Comparison of ENCODE assay signal across 35 cellular contexts in genomic region chr1:58045094-58045493, GRCh38.
"Had no signal": no experiment of that assay in that cellular context is flagged by ENCODE, and none has a peak within 500 bp of the region (broad histone marks: within the 10 kb centered on the region; RNA-seq: fewer than 3 reads in every experiment).

No MANE protein-coding gene starts in this region.

- H3K9me3 Mint-ChIP-seq: activated CD4-positive, alpha-beta memory T cell treated with anti-CD3 and anti-CD28 coated beads for 36 hours; activated CD4-positive, alpha-beta T cell treated with anti-CD3 and anti-CD28 coated beads, Interleukin-2, amount 10 ng/mL, durations not matched to agents 24 days and 14 days; activated naive CD4-positive, alpha-beta T cell treated with anti-CD3 and anti-CD28 coated beads for 36 hours; activated naive CD4-positive, alpha-beta T cell treated with anti-CD3 and anti-CD28 coated beads, Interleukin-2, amount 50 U/mL, for 24 hours; activated naive CD8-positive, alpha-beta T cell treated with anti-CD3 and anti-CD28 coated beads for 36 hours; activated naive CD8-positive, alpha-beta T cell treated with anti-CD3 and anti-CD28 coated beads, Interleukin-2, amount 50 U/mL, for 24 hours; activated T-helper 1 cell treated with anti-CD3 and anti-CD28 coated beads, Interleukin-12 subunit alpha, Interleukin-12 subunit beta, Interleukin-2, Interleukin-4 antibody, amounts not matched to agents 30 ng/mL and 10 ng/mL and 1 ng/mL, durations not matched to agents 14 hours and 24 hours and 36 hours; activated T-helper 2 cell treated with anti-CD3 and anti-CD28 coated beads, Interferon-gamma antibody, Interleukin-2, Interleukin-4, amounts not matched to agents 10 μg/mL and 5 μg/mL and 100 μg/mL, durations not matched to agents 14 hours and 24 hours and 36 hours; effector memory CD8-positive, alpha-beta T cell; T-helper 2 cell treated with Interferon-gamma antibody and Interleukin-4, amounts not matched to agents 5 μg/mL and 100 μg/mL, for 36 hours had no signal

- H3K36me3 ChIP-seq: adrenal gland, esophagus squamous epithelium, gastroesophageal sphincter, WERI-Rb-1 had no signal

- H3K9me3 ChIP-seq: adrenal gland, body of pancreas, esophagus squamous epithelium, gastroesophageal sphincter had no signal

- H3K4me3 Mint-ChIP-seq: activated CD4-positive, alpha-beta memory T cell treated with anti-CD3 and anti-CD28 coated beads for 36 hours; activated CD4-positive, alpha-beta T cell treated with anti-CD3 and anti-CD28 coated beads for 36 hours; activated CD4-positive, alpha-beta T cell treated with anti-CD3 and anti-CD28 coated beads, Interleukin-2, amount 10 ng/mL, durations not matched to agents 24 days and 14 days; activated CD8-positive, alpha-beta memory T cell treated with anti-CD3 and anti-CD28 coated beads, Interleukin-2, amount 10 ng/mL, durations not matched to agents 7 days and 5 days; activated CD8-positive, alpha-beta T cell treated with anti-CD3 and anti-CD28 coated beads, Interleukin-2, amount 10 ng/mL, durations not matched to agents 7 days and 5 days; activated naive CD4-positive, alpha-beta T cell treated with anti-CD3 and anti-CD28 coated beads for 36 hours; activated naive CD4-positive, alpha-beta T cell treated with anti-CD3 and anti-CD28 coated beads, Interleukin-2, amount 50 U/mL, for 24 hours; activated naive CD8-positive, alpha-beta T cell treated with anti-CD3 and anti-CD28 coated beads for 36 hours; activated naive CD8-positive, alpha-beta T cell treated with anti-CD3 and anti-CD28 coated beads, Interleukin-2, amount 50 U/mL, for 24 hours; activated T-helper 1 cell treated with anti-CD3 and anti-CD28 coated beads, Interleukin-12 subunit alpha, Interleukin-12 subunit beta, Interleukin-2, Interleukin-4 antibody, amounts not matched to agents 30 ng/mL and 10 ng/mL and 1 ng/mL, durations not matched to agents 14 hours and 24 hours and 36 hours; effector memory CD8-positive, alpha-beta T cell; T-helper 17 cell; T-helper 2 cell treated with Interferon-gamma antibody and Interleukin-4, amounts not matched to agents 5 μg/mL and 100 μg/mL, for 36 hours had no signal

- H3K4me3 ChIP-seq: adrenal gland, body of pancreas, esophagus squamous epithelium, gastroesophageal sphincter had no signal

- H3K4me1 Mint-ChIP-seq: activated CD4-positive, alpha-beta T cell treated with anti-CD3 and anti-CD28 coated beads for 36 hours; activated CD4-positive, alpha-beta T cell treated with anti-CD3 and anti-CD28 coated beads, Interleukin-2, amount 10 ng/mL, durations not matched to agents 24 days and 14 days; activated CD8-positive, alpha-beta memory T cell treated with anti-CD3 and anti-CD28 coated beads, Interleukin-2, amount 10 ng/mL, durations not matched to agents 7 days and 5 days; activated naive CD4-positive, alpha-beta T cell treated with anti-CD3 and anti-CD28 coated beads, Interleukin-2, amount 50 U/mL, for 24 hours; activated naive CD8-positive, alpha-beta T cell treated with anti-CD3 and anti-CD28 coated beads for 36 hours; activated naive CD8-positive, alpha-beta T cell treated with anti-CD3 and anti-CD28 coated beads, Interleukin-2, amount 50 U/mL, for 24 hours; T-helper 17 cell had no signal

- H3K36me3 Mint-ChIP-seq: activated CD4-positive, alpha-beta memory T cell treated with anti-CD3 and anti-CD28 coated beads for 36 hours; activated CD8-positive, alpha-beta memory T cell treated with anti-CD3 and anti-CD28 coated beads, Interleukin-2, amount 10 ng/mL, durations not matched to agents 7 days and 5 days; activated naive CD4-positive, alpha-beta T cell treated with anti-CD3 and anti-CD28 coated beads, Interleukin-2, amount 50 U/mL, for 24 hours; activated naive CD8-positive, alpha-beta T cell treated with anti-CD3 and anti-CD28 coated beads for 36 hours had no signal

- DNase-seq: activated CD4-positive, alpha-beta memory T cell treated with anti-CD3 and anti-CD28 coated beads for 36 hours; activated CD4-positive, alpha-beta T cell treated with anti-CD3 and anti-CD28 coated beads for 36 hours; activated CD4-positive, alpha-beta T cell treated with anti-CD3 and anti-CD28 coated beads, Interleukin-2, amount 10 ng/mL, durations not matched to agents 24 days and 14 days; activated CD4-positive, CD25-positive, alpha-beta regulatory T cell; activated CD4-positive, CD25-positive, alpha-beta regulatory T cell treated with anti-CD3 and anti-CD28 coated beads, Interleukin-2, amount 50 U/mL, for 72 hours; activated CD8-positive, alpha-beta memory T cell treated with anti-CD3 and anti-CD28 coated beads, Interleukin-2, amount 10 ng/mL, durations not matched to agents 7 days and 5 days; activated CD8-positive, alpha-beta memory T cell treated with anti-CD3 and anti-CD28 coated beads, Interleukin-2, amount 50 U/mL, for 4 hours; activated CD8-positive, alpha-beta T cell treated with anti-CD3 and anti-CD28 coated beads, Interleukin-2, amount 10 ng/mL, durations not matched to agents 7 days and 5 days; activated effector memory CD4-positive, alpha-beta T cell treated with anti-CD3 and anti-CD28 coated beads, Interleukin-2, amount 50 U/mL, for 16 hours; activated naive CD4-positive, alpha-beta T cell treated with anti-CD3 and anti-CD28 coated beads for 36 hours; activated naive CD8-positive, alpha-beta T cell treated with anti-CD3 and anti-CD28 coated beads for 36 hours; activated naive CD8-positive, alpha-beta T cell treated with anti-CD3 and anti-CD28 coated beads, Interleukin-2, amount 50 U/mL, for 24 hours; activated T-cell treated with anti-CD3 and anti-CD28 coated beads, Interleukin-2, amount 50 U/mL, for 1 hour; activated T-cell treated with anti-CD3 and anti-CD28 coated beads, Interleukin-2, amount 50 U/mL, for 48 hours; adrenal gland; amygdala; aorta; body of pancreas; caudate nucleus; cortex of kidney; dermis blood vessel endothelial cell; effector CD4-positive, alpha-beta T cell; effector memory CD8-positive, alpha-beta T cell; esophagus squamous epithelium; foreskin melanocyte; T-helper 1 cell; T-helper 17 cell; T1000; WERI-Rb-1 had no signal

- H3K4me1 ChIP-seq: adrenal gland, body of pancreas, esophagus squamous epithelium, gastroesophageal sphincter had no signal

- ATAC-seq: activated CD4-positive, alpha-beta T cell treated with anti-CD3 and anti-CD28 coated beads for 36 hours; activated CD8-positive, alpha-beta memory T cell treated with anti-CD3 and anti-CD28 coated beads, Interleukin-2, amount 10 ng/mL, durations not matched to agents 7 days and 5 days; activated CD8-positive, alpha-beta T cell treated with anti-CD3 and anti-CD28 coated beads, Interleukin-2, amount 10 ng/mL, durations not matched to agents 7 days and 5 days; activated naive CD8-positive, alpha-beta T cell treated with anti-CD3 and anti-CD28 coated beads, Interleukin-2, amount 50 U/mL, for 24 hours; body of pancreas; effector memory CD8-positive, alpha-beta T cell; gastroesophageal sphincter; T-helper 17 cell had no signal

- H3K27me3 Mint-ChIP-seq: activated CD8-positive, alpha-beta memory T cell treated with anti-CD3 and anti-CD28 coated beads, Interleukin-2, amount 10 ng/mL, durations not matched to agents 7 days and 5 days; activated naive CD4-positive, alpha-beta T cell treated with anti-CD3 and anti-CD28 coated beads, Interleukin-2, amount 50 U/mL, for 24 hours had no signal

- H3K27ac ChIP-seq: adrenal gland, body of pancreas, epithelial cell of prostate, esophagus squamous epithelium, gastroesophageal sphincter, WERI-Rb-1 had no signal

- H3K27ac Mint-ChIP-seq: activated CD4-positive, alpha-beta memory T cell treated with anti-CD3 and anti-CD28 coated beads for 36 hours; activated CD4-positive, alpha-beta T cell treated with anti-CD3 and anti-CD28 coated beads for 36 hours; activated CD4-positive, alpha-beta T cell treated with anti-CD3 and anti-CD28 coated beads, Interleukin-2, amount 10 ng/mL, durations not matched to agents 24 days and 14 days; activated CD8-positive, alpha-beta memory T cell treated with anti-CD3 and anti-CD28 coated beads, Interleukin-2, amount 10 ng/mL, durations not matched to agents 7 days and 5 days; activated CD8-positive, alpha-beta T cell treated with anti-CD3 and anti-CD28 coated beads, Interleukin-2, amount 10 ng/mL, durations not matched to agents 7 days and 5 days; activated naive CD4-positive, alpha-beta T cell treated with anti-CD3 and anti-CD28 coated beads for 36 hours; activated naive CD4-positive, alpha-beta T cell treated with anti-CD3 and anti-CD28 coated beads, Interleukin-2, amount 50 U/mL, for 24 hours; activated naive CD8-positive, alpha-beta T cell treated with anti-CD3 and anti-CD28 coated beads for 36 hours; activated naive CD8-positive, alpha-beta T cell treated with anti-CD3 and anti-CD28 coated beads, Interleukin-2, amount 50 U/mL, for 24 hours; activated T-helper 1 cell treated with anti-CD3 and anti-CD28 coated beads, Interleukin-12 subunit alpha, Interleukin-12 subunit beta, Interleukin-2, Interleukin-4 antibody, amounts not matched to agents 30 ng/mL and 10 ng/mL and 1 ng/mL, durations not matched to agents 14 hours and 24 hours and 36 hours; activated T-helper 2 cell treated with anti-CD3 and anti-CD28 coated beads, Interferon-gamma antibody, Interleukin-2, Interleukin-4, amounts not matched to agents 10 μg/mL and 5 μg/mL and 100 μg/mL, durations not matched to agents 14 hours and 24 hours and 36 hours; effector memory CD8-positive, alpha-beta T cell; T-helper 17 cell; T-helper 2 cell treated with Interferon-gamma antibody and Interleukin-4, amounts not matched to agents 5 μg/mL and 100 μg/mL, for 36 hours had no signal

- H3K27me3 ChIP-seq: adrenal gland, body of pancreas, esophagus squamous epithelium, gastroesophageal sphincter had no signal
